ENCODE assay signal across 8 cellular contexts in the genomic region with DNA sequence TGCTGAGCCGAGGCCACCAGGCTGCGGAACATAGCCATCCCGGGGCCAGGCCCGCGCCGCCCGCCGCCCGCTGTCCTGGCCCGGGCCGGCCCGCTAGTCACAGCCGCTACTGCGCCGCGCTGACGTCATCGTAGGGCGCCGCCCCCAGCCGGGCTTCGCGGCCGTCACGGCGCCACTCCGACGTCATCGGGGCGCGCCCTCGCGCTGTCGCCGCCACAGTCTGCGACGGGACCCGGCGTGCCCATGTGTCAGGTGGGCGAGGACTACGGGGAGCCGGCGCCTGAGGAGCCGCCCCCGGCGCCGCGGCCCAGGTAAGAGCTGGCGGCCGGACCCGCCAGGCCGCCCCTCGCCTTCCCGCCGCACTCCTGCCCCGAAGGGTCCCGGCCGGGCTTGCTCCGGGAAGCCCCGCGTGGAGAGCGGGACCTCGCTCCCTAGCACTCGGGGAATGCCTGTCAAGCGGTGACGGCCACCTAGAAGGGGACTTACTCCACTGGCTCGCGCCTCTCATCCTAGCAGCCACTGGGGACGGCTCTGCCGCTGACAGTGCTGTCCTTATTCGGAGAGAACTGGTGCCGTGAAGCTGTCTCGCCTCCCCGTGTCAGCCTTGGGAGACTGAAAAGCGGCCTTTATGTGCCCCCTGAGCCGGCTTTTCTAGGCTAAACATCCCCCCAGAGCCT. TPM values are rescaled to one million over a fixed set of nuclear protein-coding genes. Genes with fewer than 3 reads are reported as not detected.
DNase-seq lines count a peak whose midpoint lies in the region; ATAC-seq and TF ChIP-seq lines count a peak whose summit lies in the region.

A gene (plus strand): TSS at position 216 of the 677 bp plus-strand sequence. CDS start 28 bp downstream, at position 244.
A gene with protein sequence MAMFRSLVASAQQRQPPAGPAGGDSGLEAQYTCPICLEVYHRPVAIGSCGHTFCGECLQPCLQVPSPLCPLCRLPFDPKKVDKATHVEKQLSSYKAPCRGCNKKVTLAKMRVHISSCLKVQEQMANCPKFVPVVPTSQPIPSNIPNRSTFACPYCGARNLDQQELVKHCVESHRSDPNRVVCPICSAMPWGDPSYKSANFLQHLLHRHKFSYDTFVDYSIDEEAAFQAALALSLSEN (minus strand): TSS at position 121 of the 677 bp plus-strand sequence. CDS start 83 bp downstream, at position 38.

- H3K9me3 Mint-ChIP-seq in neural crest cell: no peaks in the 10 kb centered on the region

- ATAC-seq in GM21576 (IDR thresholded peaks at IDR 0.05; ENCODE audit: unreplicated experiment): peak; percentile 43

- TF ChIP-seq CTCF in foreskin fibroblast (IDR thresholded peaks at IDR 0.05; ENCODE audit: low read depth, low read length): no peak
- no peak for TF ChIP-seq CTCF in neural crest cell (conservative IDR thresholded peaks at IDR 0.05)
- no peak for TF ChIP-seq CTCF in stomach (IDR thresholded peaks at IDR 0.05)

- intact Hi-C loops in stomach (cut with DNase I; ENCODE audit: low total_unique reads): no loop called here

- H3K4me3 ChIP-seq in SJCRH30: peak within 1 kb of the TSS; percentile 97
- H3K4me3 ChIP-seq in foreskin fibroblast (ENCODE audit: low read depth in 1 of 2, low read length in 2 of 2): peak within 1 kb of the TSS; percentile 95 to 96
- H3K4me3 ChIP-seq in stomach: peak within 1 kb of the TSS; percentile 79 to 100 (median 98)

- in situ Hi-C loops in KBM-7 (cut with MboI; ENCODE audit: low pct_unique_long_range_greater_than_20kb, low sequenced_read_pairs): no loop called here

- DNase-seq in DMS53 treated with DMSO at 0.1 percent for 48 hours (lab: John Stamatoyannopoulos, UW; ENCODE audit: unreplicated experiment) (peak; percentile 35), KBM-7 (peak; percentile 86), SJCRH30 (peak; percentile 71 to 77), activated gamma-delta T cell treated with Interleukin-2 at 50 U/mL for 16 hours (peak; percentile 88), foreskin fibroblast (peak; percentile 89 to 98), neural crest cell (ENCODE audit: low read depth, low spot score) (peak; percentile 82), stomach (peak; percentile 94)

- peaks cover 18% of the 10 kb centered on the region for H3K4me1 Mint-ChIP-seq in neural crest cell

- WGBS in stomach, 5 donors: 0 to 1% (median 0%) methylated on average over 52 to 76 of the region's 76 CpGs

- H3K27ac ChIP-seq in SJCRH30 (no peak within 1 kb of the TSS), stomach (peak within 1 kb of the TSS; percentile 79 to 94 (median 86))

- H3K27ac Mint-ChIP-seq in neural crest cell (ENCODE audit: unreplicated experiment): peak within 1 kb of the TSS; percentile 57

- no peak for TF ChIP-seq EP300 in stomach (IDR thresholded peaks at IDR 0.05)

- H3K27me3 Mint-ChIP-seq in neural crest cell (ENCODE audit: low read depth): no peaks in the 10 kb centered on the region

- no peak for TF ChIP-seq POLR2A in stomach (IDR thresholded peaks at IDR 0.05)

- H3K9me3 ChIP-seq in SJCRH30 (replicated peaks) (no peaks in the 10 kb centered on the region), stomach (no peaks in the 10 kb centered on the region)

- no peaks in the 10 kb centered on the region for H3K36me3 Mint-ChIP-seq in neural crest cell (ENCODE audit: low read depth)

- peak within 1 kb of the TSS; percentile 92 for H3K4me3 Mint-ChIP-seq in neural crest cell

- H3K36me3 ChIP-seq in SJCRH30: no peaks in the 10 kb centered on the region
- H3K36me3 ChIP-seq in stomach: peaks cover 0 to 9% (median 8%) of the 10 kb centered on the region in 4 donors

- no peaks in the 10 kb centered on the region for H3K27me3 ChIP-seq in SJCRH30
- H3K27me3 ChIP-seq in stomach: no peaks in the 10 kb centered on the region

- no peaks in the 10 kb centered on the region; the same call in 1 of the 2 replicates for H3K4me1 ChIP-seq in SJCRH30
- H3K4me1 ChIP-seq in stomach: peaks cover 28 to 66% (median 60%) of the 10 kb centered on the region in 4 donors

RNA-seq across cellular contexts. Expression of the first gene that starts in this region (rescaled TPM):
- total RNA-seq in SJCRH30 (2014; rRNA removed; shearing (Covaris generic)): 10.3 and 11.5 TPM in 2 replicates
- total RNA-seq in neural crest cell: 27.4 and 32.1 TPM in 2 replicates
- 10 to 100 TPM in 3 of 5 donors, 1 to 10 TPM in 2; 1.8 to 53.3 (median 11.2) TPM for total RNA-seq in stomach
- polyA plus RNA-seq in stomach: 10 to 100 TPM; 13.4 to 21.6 (median 16.1) TPM

RNA-seq across cellular contexts. Expression of the second gene that starts in this region (rescaled TPM):
- 10.4 and 10.7 TPM in 2 replicates for total RNA-seq in SJCRH30 (2014; rRNA removed; shearing (Covaris generic))
- total RNA-seq in neural crest cell: 30.7 and 31.3 TPM in 2 replicates
- total RNA-seq in stomach: 10 to 100 TPM in 4 of 5 donors, 1 to 10 TPM in 1; 8.8 to 31.9 (median 14.6) TPM
- 10 to 100 TPM; 11.5 to 20.6 (median 13.1) TPM for polyA plus RNA-seq in stomach

Comparison
In these comparisons a context has a peak if more than half of its experiments do, and no peak if none do; other contexts are left out.
1. DNase-seq: peak in every context shown above with its lines; median percentile 94 in stomach; 94 in foreskin fibroblast; 88 in activated gamma-delta T cell treated with Interleukin-2 at 50 U/mL for 16 hours; 86 in KBM-7; 82 in neural crest cell; 74 in SJCRH30; 35 in DMS53 treated with DMSO at 0.1 percent for 48 hours.